ENCODE assay signal across 24 cellular contexts in genomic region chr12:13283867-13284266, GRCh38.
"Had no signal": no experiment of that assay in that cellular context is flagged by ENCODE, and none has a peak within 500 bp of the region (broad histone marks: within the 10 kb centered on the region; RNA-seq: fewer than 3 reads in every experiment).

No MANE protein-coding gene starts in this region.

- H3K4me3 Mint-ChIP-seq: memory B cell; naive thymus-derived CD4-positive, alpha-beta T cell; natural killer cell treated with Interleukin-12 subunit alpha and Interleukin-12 subunit beta and Interleukin-15 and Interleukin-18, amount 100 ng/mL, for 72 hours; stimulated activated naive B cell treated with anti-CD40 and anti-IgM and Interleukin-4, amounts not matched to agents 10 μg/mL and 1 μg/mL and 100 μg/mL, for 72 hours had no signal

- H3K27me3 ChIP-seq: hepatocyte, ovary, stomach, testis, thyroid gland, transverse colon, upper lobe of right lung had no signal

- H3K27ac ChIP-seq: hepatocyte, left ventricle myocardium inferior, ovary, prostate gland, skin epidermis, stomach, testis, thyroid gland, transverse colon, upper lobe of right lung had no signal

- H3K4me1 Mint-ChIP-seq: memory B cell; naive thymus-derived CD4-positive, alpha-beta T cell; stimulated activated naive B cell treated with anti-CD40 and anti-IgM and Interleukin-4, amounts not matched to agents 10 μg/mL and 1 μg/mL and 100 μg/mL, for 72 hours had no signal

- H3K4me2 ChIP-seq: hepatocyte had no signal

- H3K4me3 ChIP-seq: hepatocyte, left ventricle myocardium inferior, mucosa of descending colon, ovary, prostate gland, skin epidermis, stomach, testis, thyroid gland, transverse colon, upper lobe of right lung had no signal

- H3K36me3 Mint-ChIP-seq: natural killer cell treated with Interleukin-12 subunit alpha and Interleukin-12 subunit beta and Interleukin-15 and Interleukin-18, amount 100 ng/mL, for 72 hours had no signal

- H2AFZ ChIP-seq: hepatocyte had no signal

- H3K9me3 ChIP-seq: left ventricle myocardium inferior, mucosa of descending colon, ovary, prostate gland, stomach, testis, thyroid gland, transverse colon, upper lobe of right lung had no signal

- H3K27ac Mint-ChIP-seq: memory B cell; naive thymus-derived CD4-positive, alpha-beta T cell; natural killer cell treated with Interleukin-12 subunit alpha and Interleukin-12 subunit beta and Interleukin-15 and Interleukin-18, amount 100 ng/mL, for 72 hours; stimulated activated naive B cell treated with anti-CD40 and anti-IgM and Interleukin-4, amounts not matched to agents 10 μg/mL and 1 μg/mL and 100 μg/mL, for 72 hours had no signal

- H3K79me2 ChIP-seq: hepatocyte had no signal

- H3K36me3 ChIP-seq: left ventricle myocardium inferior, ovary, prostate gland, stomach, thyroid gland, transverse colon, upper lobe of right lung had no signal

- H3K4me1 ChIP-seq: prostate gland, testis, thyroid gland, transverse colon, upper lobe of right lung had no signal

- DNase-seq: islet precursor cell; left ventricle myocardium inferior; midbrain; mucosa of descending colon; naive thymus-derived CD4-positive, alpha-beta T cell; ovary; retina; right cardiac atrium; stimulated activated CD4-positive, alpha-beta T cell treated with anti-CD3 and anti-CD28 coated beads, Interleukin-12 subunit alpha, Interleukin-12 subunit beta, amount 100 ng/mL, for 4 hours; stimulated activated CD4-positive, alpha-beta T cell treated with anti-CD3 and anti-CD28 coated beads, Interleukin-15, amount 100 ng/mL, for 24 hours; stimulated activated CD4-positive, alpha-beta T cell treated with anti-CD3 and anti-CD28 coated beads, Interleukin-2, amount 100 ng/mL, for 24 hours; stimulated activated CD4-positive, alpha-beta T cell treated with anti-CD3 and anti-CD28 coated beads, Interleukin-4, amount 100 ng/mL, for 1 hour; stimulated activated naive B cell treated with anti-CD40 and anti-IgM and Interleukin-4, amounts not matched to agents 10 μg/mL and 1 μg/mL and 100 μg/mL, for 72 hours; stimulated activated naive CD8-positive, alpha-beta T cell treated with anti-CD3 and anti-CD28 coated beads, Interleukin-15, Interleukin-2, amounts not matched to agents 100 U/mL and 50 U/mL, for 24 hours; stomach; testis; thyroid gland; transverse colon; upper lobe of right lung had no signal

- H3K9me3 Mint-ChIP-seq: natural killer cell treated with Interleukin-12 subunit alpha and Interleukin-12 subunit beta and Interleukin-15 and Interleukin-18, amount 100 ng/mL, for 72 hours had no signal
